In genomic region chr20:258963-259362, GRCh38 we compare ENCODE assay signal across 11 cellular contexts.
DNase-seq lines count a peak whose midpoint lies in the region; ATAC-seq and TF ChIP-seq lines count a peak whose summit lies in the region.
"Had no signal": no experiment of that assay in that cellular context is flagged by ENCODE, and none has a peak within 500 bp of the region (broad histone marks: within the 10 kb centered on the region; RNA-seq: fewer than 3 reads in every experiment).

No MANE protein-coding gene starts in this region.

- H3K9me3 Mint-ChIP-seq in stimulated activated memory B cell treated with anti-CD40 and anti-IgM and Interleukin-4, amounts not matched to agents 10 μg/mL and 1 μg/mL and 100 μg/mL, for 72 hours, result no peaks in the 10 kb centered on the region

- no peak overlapping the region for H3K27ac Mint-ChIP-seq in stimulated activated memory B cell treated with anti-CD40 and anti-IgM and Interleukin-4, amounts not matched to agents 10 μg/mL and 1 μg/mL and 100 μg/mL, for 72 hours

- H3K4me1 ChIP-seq in OCI-LY3 (ENCODE audit: low read length), result peaks cover 13% of the 10 kb centered on the region

- no peak overlapping the region for H3K4me3 Mint-ChIP-seq in stimulated activated memory B cell treated with anti-CD40 and anti-IgM and Interleukin-4, amounts not matched to agents 10 μg/mL and 1 μg/mL and 100 μg/mL, for 72 hours

- no peaks in the 10 kb centered on the region for H3K36me3 ChIP-seq in OCI-LY3 (replicated peaks; ENCODE audit: low read depth, low read length)

- no peak overlapping the region for H3K4me3 ChIP-seq in GM12865 (ENCODE audit: low read depth, low read length)
- no peak overlapping the region for H3K4me3 ChIP-seq in OCI-LY3 (ENCODE audit: low read length)
- no peak overlapping the region for H3K4me3 ChIP-seq in epithelial cell of esophagus (ENCODE audit: low read length)

- no peaks in the 10 kb centered on the region for H3K4me1 Mint-ChIP-seq in stimulated activated memory B cell treated with anti-CD40 and anti-IgM and Interleukin-4, amounts not matched to agents 10 μg/mL and 1 μg/mL and 100 μg/mL, for 72 hours

- H3K27me3 ChIP-seq in OCI-LY3 (ENCODE audit: low read depth, low read length), result no peaks in the 10 kb centered on the region; the same call in 1 of the 2 replicates

- peak overlapping the region; percentile 85; the same call in 1 of the 2 replicates for H2AFZ ChIP-seq in OCI-LY3 (ENCODE audit: low read depth, low read length)

- ATAC-seq in HG03045 (IDR thresholded peaks at IDR 0.05; ENCODE audit: unreplicated experiment), result no peak
- no peak for ATAC-seq in GM18867 (IDR thresholded peaks at IDR 0.05; ENCODE audit: unreplicated experiment)
- ATAC-seq in stimulated activated memory B cell treated with anti-CD40 and anti-IgM and Interleukin-4, amounts not matched to agents 10 μg/mL and 1 μg/mL and 100 μg/mL, for 72 hours, result no peak

- no peaks in the 10 kb centered on the region for H3K36me3 Mint-ChIP-seq in stimulated activated memory B cell treated with anti-CD40 and anti-IgM and Interleukin-4, amounts not matched to agents 10 μg/mL and 1 μg/mL and 100 μg/mL, for 72 hours

- H3K9me3 ChIP-seq in OCI-LY3 (ENCODE audit: insufficient read depth, low read length), result no peaks in the 10 kb centered on the region

- no peak overlapping the region for H3K9ac ChIP-seq in OCI-LY3 (ENCODE audit: low read length)

- H3K4me2 ChIP-seq in OCI-LY3 (ENCODE audit: low read length), result peak overlapping the region; percentile 38; the same call in 1 of the 2 replicates

- no peaks in the 10 kb centered on the region for H3K79me2 ChIP-seq in OCI-LY3 (ENCODE audit: low read length)

- H3K27me3 Mint-ChIP-seq in stimulated activated memory B cell treated with anti-CD40 and anti-IgM and Interleukin-4, amounts not matched to agents 10 μg/mL and 1 μg/mL and 100 μg/mL, for 72 hours, result peaks cover 13% of the 10 kb centered on the region

- no peak overlapping the region for H3K27ac ChIP-seq in OCI-LY3 (ENCODE audit: low read length)

- peak; percentile 17 for TF ChIP-seq CTCF in GM12865 (IDR thresholded peaks at IDR 0.05; ENCODE audit: insufficient read depth, low read depth, low read length, missing control alignments)
- no peak; the same call in 1 of the 2 replicates for TF ChIP-seq CTCF in OCI-LY3 (IDR thresholded peaks at IDR 0.05; ENCODE audit: low read depth, low read length)
- TF ChIP-seq CTCF in epithelial cell of esophagus (IDR thresholded peaks at IDR 0.05; ENCODE audit: insufficient read depth, low read depth, low read length, missing control alignments), result no peak

- no peaks in the 10 kb centered on the region for H4K20me1 ChIP-seq in OCI-LY3 (ENCODE audit: insufficient read depth, low read length)

- DNase-seq in AG08396 (ENCODE audit: low spot score) (peak; percentile 33), GM12865 (ENCODE audit: low read depth) (peak; percentile 37), epithelial cell of esophagus (ENCODE audit: low read depth) (peak; percentile 27), midbrain (lab: John Stamatoyannopoulos, UW) (no peak)
- DNase-seq: effector CD4-positive, alpha-beta T cell; mammary epithelial cell; stimulated activated CD4-positive, alpha-beta T cell treated with anti-CD3 and anti-CD28 coated beads, Interleukin-12 subunit alpha, Interleukin-12 subunit beta, amount 100 ng/mL, for 4 hours had no signal
